In genomic region chr22:22507743-22508273, GRCh38 we compare ENCODE assay signal across 8 cellular contexts. TPM values are rescaled to one million over a fixed set of nuclear protein-coding genes. Genes with fewer than 3 reads are reported as not detected.
DNase-seq lines count a peak whose midpoint lies in the region; ATAC-seq, FAIRE-seq and TF ChIP-seq lines count a peak whose summit lies in the region.

No MANE protein-coding gene starts in this region.

- H3K27ac ChIP-seq in 22Rv1, result 0 out of 2 replicates have a peak overlapping the region, but pooled peaks have one; percentile 36
- no peak overlapping the region; the same call in 1 of the 2 replicates for H3K27ac ChIP-seq in HEK293 (ENCODE audit: extremely low read depth, low read depth, low read length)

- H3K4me1 Mint-ChIP-seq in mesothelial cell of epicardium, result peaks cover 8% of the 10 kb centered on the region

- H3K4me3 ChIP-seq in HEK293 (ENCODE audit: low read depth, low read length) (peak overlapping the region; percentile 88), astrocyte of the spinal cord (ENCODE audit: low read depth, low read length) (peak overlapping the region; percentile 81)

- peak overlapping the region; percentile 72 for H3K27ac Mint-ChIP-seq in mesothelial cell of epicardium

- H3K36me3 Mint-ChIP-seq in mesothelial cell of epicardium, result peaks cover 34% of the 10 kb centered on the region

- no peak for FAIRE-seq in D721Med (lab: Jason Lieb, UNC)

- H3K9me3 Mint-ChIP-seq in mesothelial cell of epicardium, result peaks cover 20% of the 10 kb centered on the region

- ATAC-seq in HG02642 (IDR thresholded peaks at IDR 0.05; ENCODE audit: poor library complexity, unreplicated experiment) (no peak), HG03025 (IDR thresholded peaks at IDR 0.05; ENCODE audit: low FRiP score, unreplicated experiment) (no peak)

- POLR2A ChIA-PET in HEK293 (lab: Yijun Ruan, JAX), result no interaction called here

- H3K4me3 Mint-ChIP-seq in mesothelial cell of epicardium, result peak overlapping the region; percentile 87

- TF ChIP-seq CTCF in 22Rv1 (IDR thresholded peaks at IDR 0.05), result no peak
- TF ChIP-seq CTCF in HEK293 (tag by site-specific recombination; IDR thresholded peaks at IDR 0.05), result no peak
- no peak for TF ChIP-seq CTCF in astrocyte of the spinal cord (IDR thresholded peaks at IDR 0.05; ENCODE audit: low read depth, low read length)
- TF ChIP-seq CTCF in mesothelial cell of epicardium (IDR thresholded peaks at IDR 0.05; ENCODE audit: unreplicated experiment), result no peak
- no peak for TF ChIP-seq CTCF in D721Med (IDR thresholded peaks at IDR 0.05; ENCODE audit: insufficient read depth, missing control alignments)

- in situ Hi-C loops in astrocyte of the spinal cord (cut with HindIII; ENCODE audit: low sequenced_read_pairs), result no loop called here

- CTCF ChIA-PET in HEK293 (lab: Yijun Ruan, JAX), result interaction anchor here (0.6 to 1.5 kb wide), 8 partner anchors 10 to 370 kb away, joined by 3 to 13 read pairs (median 4); partner anchors contain the start of genes PRAME and ZNF280A

- DNase-seq in astrocyte of the spinal cord (ENCODE audit: low read depth, low spot score) (peak; percentile 1), mesothelial cell of epicardium (ENCODE audit: low spot score in 2 of 2, unreplicated experiment in 2 of 2) (no peak), NOMO-1 (lab: John Stamatoyannopoulos, UW; ENCODE audit: unreplicated experiment in 2 of 2) (no peak), D721Med (ENCODE audit: insufficient read length, low spot score) (no peak)

- peaks cover 15% of the 10 kb centered on the region for H3K27me3 Mint-ChIP-seq in mesothelial cell of epicardium (ENCODE audit: low read depth)

- peaks cover 4 to 46% of the 10 kb centered on the region in 2 experiments; a peak in 2 of 3 replicates for H3K36me3 ChIP-seq in HEK293 (ENCODE audit: control insufficient read depth in 2 of 2, insufficient read depth in 1 of 2, low read length in 2 of 2)

- no peaks in the 10 kb centered on the region for H3K9me3 ChIP-seq in HEK293 (ENCODE audit: control insufficient read depth, insufficient read depth, low read depth, low read length)

- H3K4me1 ChIP-seq in HEK293 (ENCODE audit: control insufficient read depth, insufficient read depth, low read length), result no peaks in the 10 kb centered on the region

TF ChIP-seq in HEK293, 187 proteins besides CTCF, POLR2A, EP300 and RAD21:
- TF ChIP-seq ZSCAN18 (tag by site-specific recombination; IDR thresholded peaks at IDR 0.05) (no peak), ZNF544 (tag by site-specific recombination; IDR thresholded peaks at IDR 0.05) (no peak), MYNN (tag by site-specific recombination; IDR thresholded peaks at IDR 0.05; ENCODE audit: borderline replicate concordance) (peak; percentile 50; the same call in 1 of the 2 replicates), ZNF596 (tag by site-specific recombination; IDR thresholded peaks at IDR 0.05) (no peak)
- TF ChIP-seq, protein P1, sequence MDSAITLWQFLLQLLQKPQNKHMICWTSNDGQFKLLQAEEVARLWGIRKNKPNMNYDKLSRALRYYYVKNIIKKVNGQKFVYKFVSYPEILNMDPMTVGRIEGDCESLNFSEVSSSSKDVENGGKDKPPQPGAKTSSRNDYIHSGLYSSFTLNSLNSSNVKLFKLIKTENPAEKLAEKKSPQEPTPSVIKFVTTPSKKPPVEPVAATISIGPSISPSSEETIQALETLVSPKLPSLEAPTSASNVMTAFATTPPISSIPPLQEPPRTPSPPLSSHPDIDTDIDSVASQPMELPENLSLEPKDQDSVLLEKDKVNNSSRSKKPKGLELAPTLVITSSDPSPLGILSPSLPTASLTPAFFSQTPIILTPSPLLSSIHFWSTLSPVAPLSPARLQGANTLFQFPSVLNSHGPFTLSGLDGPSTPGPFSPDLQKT (IDR thresholded peaks at IDR 0.05; ENCODE audit: borderline replicate concordance, low read depth, low read length), result no peak

RNA-seq across cellular contexts. Expression of gene ZNF280B, which starts 0.7 kb away (rescaled TPM):
- 6.0 to 6.9 TPM (median 6.4 TPM) in 3 replicates for total RNA-seq in mesothelial cell of epicardium

RNA-seq across cellular contexts. Expression of gene ZNF280A, which starts 12.3 kb away (rescaled TPM):
- 0.16 TPM in 1 of 3 replicates, not detected in the others for total RNA-seq in mesothelial cell of epicardium

RNA-seq across cellular contexts. Expression of gene PRAME, which starts 51.3 kb away (rescaled TPM):
- total RNA-seq in mesothelial cell of epicardium, result not detected in 3 replicates
